28 cellular contexts compared by ENCODE assay signal in genomic region chr12:46693034-46693433, GRCh38.
"Had no signal": no experiment of that assay in that cellular context is flagged by ENCODE, and none has a peak within 500 bp of the region (broad histone marks: within the 10 kb centered on the region; RNA-seq: fewer than 3 reads in every experiment).

No MANE protein-coding gene starts in this region.

- H3K4me3 Mint-ChIP-seq: dendritic cell treated with granulocyte-macrophage colony-stimulating factor and Interleukin-4, amounts not matched to agents 40 ng/mL and 50 ng/mL, for 4 days; endodermal cell; natural killer cell; stimulated activated memory B cell treated with anti-CD40 and anti-IgM and Interleukin-4, amounts not matched to agents 10 μg/mL and 1 μg/mL and 100 μg/mL, for 72 hours had no signal

- FAIRE-seq: islet of Langerhans, pancreas, urothelium cell line had no signal

- H3K9me3 ChIP-seq: colonic mucosa, pancreas, right lobe of liver had no signal

- H3K4me3 ChIP-seq: colonic mucosa, heart right ventricle, left lung, pancreas, right lobe of liver, skin epidermis, spleen, thoracic aorta, tibial nerve, upper lobe of left lung had no signal

- H3K4me1 Mint-ChIP-seq: endodermal cell; natural killer cell; stimulated activated memory B cell treated with anti-CD40 and anti-IgM and Interleukin-4, amounts not matched to agents 10 μg/mL and 1 μg/mL and 100 μg/mL, for 72 hours had no signal

- H3K4me1 ChIP-seq: colonic mucosa, foreskin keratinocyte, heart right ventricle, left lung, pancreas, right lobe of liver, spleen, tibial nerve, upper lobe of left lung had no signal

- H3K27me3 ChIP-seq: colonic mucosa, foreskin keratinocyte, heart right ventricle, left lung, pancreas, right lobe of liver, spleen, tibial nerve, upper lobe of left lung had no signal

- ATAC-seq: esophagus mucosa; foreskin keratinocyte; heart right ventricle; left cardiac atrium; left lung; natural killer cell; pancreas; right lobe of liver; stimulated activated memory B cell treated with anti-CD40 and anti-IgM and Interleukin-4, amounts not matched to agents 10 μg/mL and 1 μg/mL and 100 μg/mL, for 72 hours; stimulated activated naive CD8-positive, alpha-beta T cell treated with anti-CD3 and anti-CD28 coated beads, Interleukin-15, Interleukin-2, amounts not matched to agents 100 U/mL and 50 U/mL, for 24 hours had no signal

- DNase-seq: colonic mucosa; effector CD8-positive, alpha-beta T cell; endodermal cell; foreskin keratinocyte; glutamatergic neuron; heart right ventricle; hippocampal formation; left cardiac atrium; left lung; mesenchymal stem cell; midbrain; natural killer cell; occipital lobe; pancreas; right lobe of liver; spleen; stimulated activated CD4-positive, alpha-beta T cell treated with anti-CD3 and anti-CD28 coated beads, Interleukin-4, amount 100 ng/mL, for 4 hours; stimulated activated naive CD8-positive, alpha-beta T cell treated with anti-CD3 and anti-CD28 coated beads, Interleukin-15, Interleukin-2, amounts not matched to agents 100 U/mL and 50 U/mL, for 24 hours; upper lobe of left lung had no signal

- H3K27ac Mint-ChIP-seq: dendritic cell treated with granulocyte-macrophage colony-stimulating factor and Interleukin-4, amounts not matched to agents 40 ng/mL and 50 ng/mL, for 4 days; endodermal cell; natural killer cell; stimulated activated memory B cell treated with anti-CD40 and anti-IgM and Interleukin-4, amounts not matched to agents 10 μg/mL and 1 μg/mL and 100 μg/mL, for 72 hours had no signal

- H3K36me3 ChIP-seq: colonic mucosa, heart right ventricle, left lung, pancreas, right lobe of liver, spleen, thoracic aorta, tibial nerve, upper lobe of left lung had no signal

- H3K27ac ChIP-seq: colonic mucosa, epithelial cell of prostate, foreskin keratinocyte, heart right ventricle, left lung, pancreas, right lobe of liver, skin epidermis, spleen, thoracic aorta, tibial nerve, upper lobe of left lung had no signal

- H3K27me3 Mint-ChIP-seq: dendritic cell treated with granulocyte-macrophage colony-stimulating factor and Interleukin-4, amounts not matched to agents 40 ng/mL and 50 ng/mL, for 4 days; stimulated activated memory B cell treated with anti-CD40 and anti-IgM and Interleukin-4, amounts not matched to agents 10 μg/mL and 1 μg/mL and 100 μg/mL, for 72 hours had no signal
